20 cellular contexts compared by ENCODE assay signal in the genomic region with DNA sequence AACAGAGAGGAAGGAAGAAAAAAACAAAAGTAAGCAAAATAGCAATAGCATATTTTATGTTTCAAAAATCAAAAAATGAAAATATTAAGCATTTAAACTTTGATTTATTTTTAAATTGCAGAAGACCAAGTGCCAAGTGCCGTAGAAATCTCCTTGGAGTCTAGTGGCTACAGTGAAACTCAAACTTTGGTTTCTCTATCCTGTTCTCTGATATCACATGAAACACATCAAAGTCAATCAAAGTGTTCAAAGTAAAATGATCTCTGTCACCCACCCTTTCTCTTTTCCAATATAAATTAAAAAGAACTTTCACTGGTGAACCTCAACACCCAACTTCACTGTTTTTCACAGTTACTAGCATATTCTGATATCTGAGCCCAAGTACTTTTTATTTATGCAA.
DNase-seq lines count a peak whose midpoint lies in the region; ATAC-seq, FAIRE-seq and TF ChIP-seq lines count a peak whose summit lies in the region.
"Had no signal": no experiment of that assay in that cellular context is flagged by ENCODE, and none has a peak within 500 bp of the region (broad histone marks: within the 10 kb centered on the region; RNA-seq: fewer than 3 reads in every experiment).

No MANE protein-coding gene starts in this region.

- POLR2A ChIA-PET in activated CD4-positive, alpha-beta T cell treated with anti-CD3 and anti-CD28 coated beads for 36 hours (lab: Charles Lee) = interaction anchor here (0.8 kb wide), 1 partner anchor 20 kb away, joined by 4 read pairs; no protein-coding TSS in a partner anchor
- POLR2A ChIA-PET in CD4-positive, alpha-beta T cell (lab: Charles Lee) = interaction anchor here (0.8 to 3.1 kb wide), 7 partner anchors 9 to 42 kb away, joined by 3 to 19 read pairs (median 5); no protein-coding TSS in a partner anchor
- POLR2A ChIA-PET in T-cell (lab: Charles Lee) = interaction anchor here (0.6 to 0.7 kb wide), 3 partner anchors 8 to 495 kb away, joined by 4 to 5 read pairs (median 4); no protein-coding TSS in a partner anchor

- H3K27ac ChIP-seq in CD4-positive, alpha-beta T cell (ENCODE audit: low read depth, low read length) = peak overlapping the region; percentile 86
- H3K27ac ChIP-seq: BLaER1 treated with 17β-estradiol and CSF1 and Interleukin-3, amounts not matched to agents 10 nM and 100 nM; GM23248 had no signal

- CTCF ChIA-PET in activated CD4-positive, alpha-beta T cell treated with anti-CD3 and anti-CD28 coated beads for 36 hours (lab: Charles Lee) = no interaction called here
- CTCF ChIA-PET in CD4-positive, alpha-beta T cell (lab: Charles Lee) = interaction anchor here (1.1 to 2.0 kb wide), 2 partner anchors 40 to 52 kb away, joined by 3 to 9 read pairs; no protein-coding TSS in a partner anchor
- CTCF ChIA-PET in T-cell (lab: Charles Lee) = interaction anchor here in 1 of 2 donors (0.6 to 1.0 kb wide), 3 partner anchors 11 to 266 kb away, joined by 3 to 6 read pairs (median 3); no protein-coding TSS in a partner anchor

- H3K4me1 Mint-ChIP-seq in activated CD4-positive, alpha-beta T cell treated with anti-CD3 and anti-CD28 coated beads for 36 hours = peaks cover 83% of the 10 kb centered on the region
- peaks cover 92% of the 10 kb centered on the region for H3K4me1 Mint-ChIP-seq in CD4-positive, alpha-beta T cell (ENCODE audit: low read depth)
- H3K4me1 Mint-ChIP-seq in T-cell = peaks cover 86 to 90% (median 86%) of the 10 kb centered on the region in 3 donors
- peaks cover 89% of the 10 kb centered on the region for H3K4me1 Mint-ChIP-seq in activated naive CD8-positive, alpha-beta T cell (ENCODE audit: low read depth)

- no peaks in the 10 kb centered on the region for H3K27me3 ChIP-seq in CD4-positive, alpha-beta T cell (ENCODE audit: control insufficient read depth, insufficient read depth, low read length)
- H3K27me3 ChIP-seq: BLaER1 treated with 17β-estradiol and CSF1 and Interleukin-3, amounts not matched to agents 10 nM and 100 nM had no signal

- no peak for DNase-seq in activated CD4-positive, alpha-beta T cell treated with anti-CD3 and anti-CD28 coated beads for 36 hours
- DNase-seq in activated CD4-positive, alpha-beta T cell treated with anti-CD3 and anti-CD28 coated beads, Interleukin-2, amount 50 U/mL, for 48 hours = no peak
- no peak for DNase-seq in CD4-positive, alpha-beta T cell
- DNase-seq in T-cell (no peak), GM12891 (ENCODE audit: insufficient read length, low spot score) (no peak), EL (no peak)
- DNase-seq: GM23248, MV-4-11, NCI-H1417 treated with DMSO at 0.1 percent for 48 hours, NCI-H2081, NCI-H524 had no signal

- FAIRE-seq in GM12891 (lab: Jason Lieb, UNC) = no peak
- FAIRE-seq: G401.6, GM12892, GM19239, RCC 7860 had no signal

- no peak for TF ChIP-seq CTCF in CD4-positive, alpha-beta T cell (IDR thresholded peaks at IDR 0.05)

- no peaks in the 10 kb centered on the region for H3K9me3 Mint-ChIP-seq in activated CD4-positive, alpha-beta T cell treated with anti-CD3 and anti-CD28 coated beads for 36 hours (ENCODE audit: low read depth)
- H3K9me3 Mint-ChIP-seq in CD4-positive, alpha-beta T cell = no peaks in the 10 kb centered on the region
- no peaks in the 10 kb centered on the region for H3K9me3 Mint-ChIP-seq in T-cell
- no peaks in the 10 kb centered on the region for H3K9me3 Mint-ChIP-seq in activated naive CD8-positive, alpha-beta T cell (ENCODE audit: low read depth)
- H3K9me3 Mint-ChIP-seq: IgD-negative memory B cell had no signal

- H3K27me3 Mint-ChIP-seq in activated CD4-positive, alpha-beta T cell treated with anti-CD3 and anti-CD28 coated beads for 36 hours = no peaks in the 10 kb centered on the region
- H3K27me3 Mint-ChIP-seq in CD4-positive, alpha-beta T cell = no peaks in the 10 kb centered on the region
- no peaks in the 10 kb centered on the region for H3K27me3 Mint-ChIP-seq in T-cell
- no peaks in the 10 kb centered on the region for H3K27me3 Mint-ChIP-seq in activated naive CD8-positive, alpha-beta T cell

- peak overlapping the region; percentile 82 for H3K27ac Mint-ChIP-seq in activated CD4-positive, alpha-beta T cell treated with anti-CD3 and anti-CD28 coated beads for 36 hours
- H3K27ac Mint-ChIP-seq in CD4-positive, alpha-beta T cell = peak overlapping the region; percentile 88
- peak overlapping the region; percentile 81 to 91 for H3K27ac Mint-ChIP-seq in T-cell
- peak overlapping the region; percentile 86 for H3K27ac Mint-ChIP-seq in activated naive CD8-positive, alpha-beta T cell
- H3K27ac Mint-ChIP-seq: IgD-negative memory B cell had no signal

- no peak for ATAC-seq in activated CD4-positive, alpha-beta T cell treated with anti-CD3 and anti-CD28 coated beads for 36 hours
- no peak for ATAC-seq in CD4-positive, alpha-beta T cell (ENCODE audit: poor library complexity)
- ATAC-seq in T-cell (replicated peaks in 1 of 4) (no peak), GM21528 (IDR thresholded peaks at IDR 0.05; ENCODE audit: low FRiP score, unreplicated experiment) (no peak)
- ATAC-seq: HCT116 had no signal

- no peaks in the 10 kb centered on the region for H3K9me3 ChIP-seq in CD4-positive, alpha-beta T cell (ENCODE audit: control insufficient read depth, low read length)
- H3K9me3 ChIP-seq: BLaER1 treated with 17β-estradiol and CSF1 and Interleukin-3, amounts not matched to agents 10 nM and 100 nM had no signal

- H3K4me3 Mint-ChIP-seq in activated CD4-positive, alpha-beta T cell treated with anti-CD3 and anti-CD28 coated beads for 36 hours = no peak overlapping the region
- peak overlapping the region; percentile 58 for H3K4me3 Mint-ChIP-seq in CD4-positive, alpha-beta T cell
- peak overlapping the region in 2 of 3 donors; percentile 2 to 58 for H3K4me3 Mint-ChIP-seq in T-cell
- peak overlapping the region; percentile 66 for H3K4me3 Mint-ChIP-seq in activated naive CD8-positive, alpha-beta T cell
- H3K4me3 Mint-ChIP-seq: IgD-negative memory B cell had no signal

- intact Hi-C loops in activated CD4-positive, alpha-beta T cell treated with anti-CD3 and anti-CD28 coated beads for 36 hours (cut with DNase I, micrococcal nuclease) = loop anchor here in 1 of 2 experiments (5.0 kb wide), 1 partner anchor 37 kb away; no protein-coding TSS in a partner anchor
- intact Hi-C loops in CD4-positive, alpha-beta T cell (cut with DNase I, micrococcal nuclease) = loop anchor here in 1 of 2 experiments (2.0 to 5.0 kb wide), 2 partner anchors 22 to 37 kb away; no protein-coding TSS in a partner anchor

- no peak for TF ChIP-seq POLR2A in GM12891 (IDR thresholded peaks at IDR 0.05; ENCODE audit: low read depth, low read length)

- peaks cover 65% of the 10 kb centered on the region for H3K36me3 Mint-ChIP-seq in activated CD4-positive, alpha-beta T cell treated with anti-CD3 and anti-CD28 coated beads for 36 hours (ENCODE audit: low read depth)
- H3K36me3 Mint-ChIP-seq in CD4-positive, alpha-beta T cell (ENCODE audit: low read depth) = peaks cover 97% of the 10 kb centered on the region
- H3K36me3 Mint-ChIP-seq in T-cell = peaks cover 50% of the 10 kb centered on the region
- H3K36me3 Mint-ChIP-seq in activated naive CD8-positive, alpha-beta T cell = peaks cover 25% of the 10 kb centered on the region
- H3K36me3 Mint-ChIP-seq: IgD-negative memory B cell had no signal

TF ChIP-seq in GM12891, 5 proteins besides CTCF, POLR2A, EP300 and RAD21:
- TF ChIP-seq TAF1 (IDR thresholded peaks at IDR 0.05; ENCODE audit: low read depth, low read length) (no peak), SPI1 (IDR thresholded peaks at IDR 0.05; ENCODE audit: low read depth, low read length) (no peak), PAX5 (IDR thresholded peaks at IDR 0.05; ENCODE audit: insufficient read depth, low read length, severe bottlenecking) (no peak), POLR2AphosphoS5 (IDR thresholded peaks at IDR 0.05; ENCODE audit: low read depth, low read length) (no peak), POU2F2 (IDR thresholded peaks at IDR 0.05; ENCODE audit: low read depth, low read length) (no peak)
